1 cellular context compared by ENCODE assay signal in the genomic region with DNA sequence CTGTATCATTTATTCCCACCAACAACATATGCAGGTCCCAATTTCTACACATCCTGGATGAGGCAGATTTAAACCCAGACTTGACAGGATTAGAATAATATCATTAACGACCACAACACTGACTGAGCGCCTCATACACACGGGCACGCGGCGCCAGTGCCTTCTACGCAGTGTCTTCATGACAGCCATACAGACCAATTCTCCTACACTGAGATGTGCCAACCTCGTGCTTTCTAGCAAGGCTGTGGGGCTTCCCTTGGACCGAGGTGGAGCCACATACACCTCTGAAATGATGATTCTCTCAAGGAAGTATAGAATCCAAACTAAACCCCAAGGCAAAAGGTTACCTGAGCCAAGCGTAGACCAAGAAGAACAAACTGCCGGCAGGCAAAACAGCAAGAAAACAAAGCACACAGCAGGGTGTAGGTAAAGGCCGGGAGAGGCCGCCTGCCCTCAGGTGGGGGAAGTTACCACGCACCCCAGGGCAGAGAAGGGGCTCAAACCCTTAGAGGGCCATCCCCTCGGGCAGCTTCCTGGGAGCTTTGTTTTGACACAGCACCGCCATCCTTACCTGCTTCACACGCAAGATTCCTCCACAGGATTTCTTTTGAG.
TF ChIP-seq lines count a peak whose summit lies in the region.

No MANE protein-coding gene starts in this region.

TF ChIP-seq in GM23338, 12 proteins besides CTCF, POLR2A, EP300 and RAD21 (continued from another document):
- TF ChIP-seq, protein P1, sequence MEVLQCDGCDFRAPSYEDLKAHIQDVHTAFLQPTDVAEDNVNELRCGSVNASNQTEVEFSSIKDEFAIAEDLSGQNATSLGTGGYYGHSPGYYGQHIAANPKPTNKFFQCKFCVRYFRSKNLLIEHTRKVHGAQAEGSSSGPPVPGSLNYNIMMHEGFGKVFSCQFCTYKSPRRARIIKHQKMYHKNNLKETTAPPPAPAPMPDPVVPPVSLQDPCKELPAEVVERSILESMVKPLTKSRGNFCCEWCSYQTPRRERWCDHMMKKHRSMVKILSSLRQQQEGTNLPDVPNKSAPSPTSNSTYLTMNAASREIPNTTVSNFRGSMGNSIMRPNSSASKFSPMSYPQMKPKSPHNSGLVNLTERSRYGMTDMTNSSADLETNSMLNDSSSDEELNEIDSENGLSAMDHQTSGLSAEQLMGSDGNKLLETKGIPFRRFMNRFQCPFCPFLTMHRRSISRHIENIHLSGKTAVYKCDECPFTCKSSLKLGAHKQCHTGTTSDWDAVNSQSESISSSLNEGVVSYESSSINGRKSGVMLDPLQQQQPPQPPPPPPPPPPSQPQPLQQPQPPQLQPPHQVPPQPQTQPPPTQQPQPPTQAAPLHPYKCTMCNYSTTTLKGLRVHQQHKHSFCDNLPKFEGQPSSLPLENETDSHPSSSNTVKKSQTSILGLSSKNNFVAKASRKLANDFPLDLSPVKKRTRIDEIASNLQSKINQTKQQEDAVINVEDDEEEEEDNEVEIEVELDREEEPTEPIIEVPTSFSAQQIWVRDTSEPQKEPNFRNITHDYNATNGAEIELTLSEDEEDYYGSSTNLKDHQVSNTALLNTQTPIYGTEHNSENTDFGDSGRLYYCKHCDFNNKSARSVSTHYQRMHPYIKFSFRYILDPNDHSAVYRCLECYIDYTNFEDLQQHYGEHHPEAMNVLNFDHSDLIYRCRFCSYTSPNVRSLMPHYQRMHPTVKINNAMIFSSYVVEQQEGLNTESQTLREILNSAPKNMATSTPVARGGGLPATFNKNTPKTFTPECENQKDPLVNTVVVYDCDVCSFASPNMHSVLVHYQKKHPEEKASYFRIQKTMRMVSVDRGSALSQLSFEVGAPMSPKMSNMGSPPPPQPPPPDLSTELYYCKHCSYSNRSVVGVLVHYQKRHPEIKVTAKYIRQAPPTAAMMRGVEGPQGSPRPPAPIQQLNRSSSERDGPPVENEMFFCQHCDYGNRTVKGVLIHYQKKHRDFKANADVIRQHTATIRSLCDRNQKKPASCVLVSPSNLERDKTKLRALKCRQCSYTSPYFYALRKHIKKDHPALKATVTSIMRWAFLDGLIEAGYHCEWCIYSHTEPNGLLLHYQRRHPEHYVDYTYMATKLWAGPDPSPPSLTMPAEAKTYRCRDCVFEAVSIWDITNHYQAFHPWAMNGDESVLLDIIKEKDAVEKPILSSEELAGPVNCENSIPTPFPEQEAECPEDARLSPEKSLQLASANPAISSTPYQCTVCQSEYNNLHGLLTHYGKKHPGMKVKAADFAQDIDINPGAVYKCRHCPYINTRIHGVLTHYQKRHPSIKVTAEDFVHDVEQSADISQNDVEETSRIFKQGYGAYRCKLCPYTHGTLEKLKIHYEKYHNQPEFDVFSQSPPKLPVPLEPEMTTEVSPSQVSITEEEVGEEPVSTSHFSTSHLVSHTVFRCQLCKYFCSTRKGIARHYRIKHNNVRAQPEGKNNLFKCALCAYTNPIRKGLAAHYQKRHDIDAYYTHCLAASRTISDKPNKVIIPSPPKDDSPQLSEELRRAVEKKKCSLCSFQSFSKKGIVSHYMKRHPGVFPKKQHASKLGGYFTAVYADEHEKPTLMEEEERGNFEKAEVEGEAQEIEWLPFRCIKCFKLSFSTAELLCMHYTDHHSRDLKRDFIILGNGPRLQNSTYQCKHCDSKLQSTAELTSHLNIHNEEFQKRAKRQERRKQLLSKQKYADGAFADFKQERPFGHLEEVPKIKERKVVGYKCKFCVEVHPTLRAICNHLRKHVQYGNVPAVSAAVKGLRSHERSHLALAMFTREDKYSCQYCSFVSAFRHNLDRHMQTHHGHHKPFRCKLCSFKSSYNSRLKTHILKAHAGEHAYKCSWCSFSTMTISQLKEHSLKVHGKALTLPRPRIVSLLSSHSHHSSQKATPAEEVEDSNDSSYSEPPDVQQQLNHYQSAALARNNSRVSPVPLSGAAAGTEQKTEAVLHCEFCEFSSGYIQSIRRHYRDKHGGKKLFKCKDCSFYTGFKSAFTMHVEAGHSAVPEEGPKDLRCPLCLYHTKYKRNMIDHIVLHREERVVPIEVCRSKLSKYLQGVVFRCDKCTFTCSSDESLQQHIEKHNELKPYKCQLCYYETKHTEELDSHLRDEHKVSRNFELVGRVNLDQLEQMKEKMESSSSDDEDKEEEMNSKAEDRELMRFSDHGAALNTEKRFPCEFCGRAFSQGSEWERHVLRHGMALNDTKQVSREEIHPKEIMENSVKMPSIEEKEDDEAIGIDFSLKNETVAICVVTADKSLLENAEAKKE (CRISPR knock-in tag; IDR thresholded peaks at IDR 0.05), result no peak
- TF ChIP-seq EZH2phosphoT487 (IDR thresholded peaks at IDR 0.05; ENCODE audit: unreplicated experiment) (no peak), CREB1 (CRISPR knock-in tag; IDR thresholded peaks at IDR 0.05; ENCODE audit: low read depth) (no peak), EZH2 (IDR thresholded peaks at IDR 0.05; ENCODE audit: low read depth, unreplicated experiment) (no peak), JUNB (IDR thresholded peaks at IDR 0.05; ENCODE audit: unreplicated experiment) (no peak), POLR2AphosphoS5 (IDR thresholded peaks at IDR 0.05; ENCODE audit: low read depth) (no peak), ZNF114 (CRISPR knock-in tag; IDR thresholded peaks at IDR 0.05) (no peak), NANOG (IDR thresholded peaks at IDR 0.05; ENCODE audit: borderline replicate concordance) (no peak)
- TF ChIP-seq, protein P2, sequence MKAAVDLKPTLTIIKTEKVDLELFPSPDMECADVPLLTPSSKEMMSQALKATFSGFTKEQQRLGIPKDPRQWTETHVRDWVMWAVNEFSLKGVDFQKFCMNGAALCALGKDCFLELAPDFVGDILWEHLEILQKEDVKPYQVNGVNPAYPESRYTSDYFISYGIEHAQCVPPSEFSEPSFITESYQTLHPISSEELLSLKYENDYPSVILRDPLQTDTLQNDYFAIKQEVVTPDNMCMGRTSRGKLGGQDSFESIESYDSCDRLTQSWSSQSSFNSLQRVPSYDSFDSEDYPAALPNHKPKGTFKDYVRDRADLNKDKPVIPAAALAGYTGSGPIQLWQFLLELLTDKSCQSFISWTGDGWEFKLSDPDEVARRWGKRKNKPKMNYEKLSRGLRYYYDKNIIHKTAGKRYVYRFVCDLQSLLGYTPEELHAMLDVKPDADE (IDR thresholded peaks at IDR 0.05), result no peak
